ENCODE assay signal across 2 cellular contexts in genomic region chr16:70677499-70678120, GRCh38.
TF ChIP-seq lines count a peak whose summit lies in the region.

No MANE protein-coding gene starts in this region.

TF ChIP-seq in IMR-90, 13 proteins besides CTCF, POLR2A, EP300 and RAD21:
- TF ChIP-seq RCOR1 (IDR thresholded peaks at IDR 0.05; ENCODE audit: insufficient replicate concordance, low read length) (no peak), FOS (IDR thresholded peaks at IDR 0.05; ENCODE audit: low read depth, low read length) (no peak), RFX5 (IDR thresholded peaks at IDR 0.05; ENCODE audit: low read depth, low read length) (no peak)

TF ChIP-seq in HepG2, 621 proteins besides CTCF, POLR2A, EP300 and RAD21 (continues in another document):
- TF ChIP-seq ZBTB26 (CRISPR knock-in tag; IDR thresholded peaks at IDR 0.05; ENCODE audit: borderline replicate concordance) (no peak), ZGPAT (CRISPR knock-in tag; IDR thresholded peaks at IDR 0.05) (no peak), ZBTB40 (IDR thresholded peaks at IDR 0.05) (no peak), ZBTB40 (CRISPR knock-in tag; IDR thresholded peaks at IDR 0.05) (no peak), AGO2 (optimal IDR thresholded peaks at IDR 0.05; ENCODE audit: low read depth, low read length) (peak; percentile 91), KDM5B (CRISPR knock-in tag; IDR thresholded peaks at IDR 0.05; ENCODE audit: borderline replicate concordance) (0 out of 2 replicates have a peak, but pooled peaks have one; percentile 23), MED8 (CRISPR knock-in tag; IDR thresholded peaks at IDR 0.05; ENCODE audit: insufficient replicate concordance) (peak; percentile 19), ZFY (CRISPR knock-in tag; IDR thresholded peaks at IDR 0.05) (no peak), ATF7 (IDR thresholded peaks at IDR 0.05) (no peak), ATF7 (CRISPR knock-in tag; IDR thresholded peaks at IDR 0.05) (peak; percentile 30; the same call in 1 of the 2 replicates), HOXA3 (CRISPR knock-in tag; IDR thresholded peaks at IDR 0.05) (no peak), POLR2AphosphoS5 (IDR thresholded peaks at IDR 0.05; ENCODE audit: low read depth, low read length) (0 out of 2 replicates have a peak, but pooled peaks have one; percentile 6), PLSCR1 (CRISPR knock-in tag; IDR thresholded peaks at IDR 0.05; ENCODE audit: borderline replicate concordance) (no peak), RBAK (CRISPR knock-in tag; IDR thresholded peaks at IDR 0.05) (no peak), RBFOX2 (IDR thresholded peaks at IDR 0.05; ENCODE audit: low read depth, low read length) (peak; percentile 59), ARID4A (CRISPR knock-in tag; IDR thresholded peaks at IDR 0.05; ENCODE audit: borderline replicate concordance) (0 out of 2 replicates have a peak, but pooled peaks have one; percentile 12), ZNF850 (CRISPR knock-in tag; conservative IDR thresholded peaks at IDR 0.05) (no peak)
- TF ChIP-seq, protein P1, sequence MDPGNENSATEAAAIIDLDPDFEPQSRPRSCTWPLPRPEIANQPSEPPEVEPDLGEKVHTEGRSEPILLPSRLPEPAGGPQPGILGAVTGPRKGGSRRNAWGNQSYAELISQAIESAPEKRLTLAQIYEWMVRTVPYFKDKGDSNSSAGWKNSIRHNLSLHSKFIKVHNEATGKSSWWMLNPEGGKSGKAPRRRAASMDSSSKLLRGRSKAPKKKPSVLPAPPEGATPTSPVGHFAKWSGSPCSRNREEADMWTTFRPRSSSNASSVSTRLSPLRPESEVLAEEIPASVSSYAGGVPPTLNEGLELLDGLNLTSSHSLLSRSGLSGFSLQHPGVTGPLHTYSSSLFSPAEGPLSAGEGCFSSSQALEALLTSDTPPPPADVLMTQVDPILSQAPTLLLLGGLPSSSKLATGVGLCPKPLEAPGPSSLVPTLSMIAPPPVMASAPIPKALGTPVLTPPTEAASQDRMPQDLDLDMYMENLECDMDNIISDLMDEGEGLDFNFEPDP (CRISPR knock-in tag; conservative IDR thresholded peaks at IDR 0.05): 0 out of 2 replicates have a peak, but pooled peaks have one; percentile 26
- TF ChIP-seq, protein P2, sequence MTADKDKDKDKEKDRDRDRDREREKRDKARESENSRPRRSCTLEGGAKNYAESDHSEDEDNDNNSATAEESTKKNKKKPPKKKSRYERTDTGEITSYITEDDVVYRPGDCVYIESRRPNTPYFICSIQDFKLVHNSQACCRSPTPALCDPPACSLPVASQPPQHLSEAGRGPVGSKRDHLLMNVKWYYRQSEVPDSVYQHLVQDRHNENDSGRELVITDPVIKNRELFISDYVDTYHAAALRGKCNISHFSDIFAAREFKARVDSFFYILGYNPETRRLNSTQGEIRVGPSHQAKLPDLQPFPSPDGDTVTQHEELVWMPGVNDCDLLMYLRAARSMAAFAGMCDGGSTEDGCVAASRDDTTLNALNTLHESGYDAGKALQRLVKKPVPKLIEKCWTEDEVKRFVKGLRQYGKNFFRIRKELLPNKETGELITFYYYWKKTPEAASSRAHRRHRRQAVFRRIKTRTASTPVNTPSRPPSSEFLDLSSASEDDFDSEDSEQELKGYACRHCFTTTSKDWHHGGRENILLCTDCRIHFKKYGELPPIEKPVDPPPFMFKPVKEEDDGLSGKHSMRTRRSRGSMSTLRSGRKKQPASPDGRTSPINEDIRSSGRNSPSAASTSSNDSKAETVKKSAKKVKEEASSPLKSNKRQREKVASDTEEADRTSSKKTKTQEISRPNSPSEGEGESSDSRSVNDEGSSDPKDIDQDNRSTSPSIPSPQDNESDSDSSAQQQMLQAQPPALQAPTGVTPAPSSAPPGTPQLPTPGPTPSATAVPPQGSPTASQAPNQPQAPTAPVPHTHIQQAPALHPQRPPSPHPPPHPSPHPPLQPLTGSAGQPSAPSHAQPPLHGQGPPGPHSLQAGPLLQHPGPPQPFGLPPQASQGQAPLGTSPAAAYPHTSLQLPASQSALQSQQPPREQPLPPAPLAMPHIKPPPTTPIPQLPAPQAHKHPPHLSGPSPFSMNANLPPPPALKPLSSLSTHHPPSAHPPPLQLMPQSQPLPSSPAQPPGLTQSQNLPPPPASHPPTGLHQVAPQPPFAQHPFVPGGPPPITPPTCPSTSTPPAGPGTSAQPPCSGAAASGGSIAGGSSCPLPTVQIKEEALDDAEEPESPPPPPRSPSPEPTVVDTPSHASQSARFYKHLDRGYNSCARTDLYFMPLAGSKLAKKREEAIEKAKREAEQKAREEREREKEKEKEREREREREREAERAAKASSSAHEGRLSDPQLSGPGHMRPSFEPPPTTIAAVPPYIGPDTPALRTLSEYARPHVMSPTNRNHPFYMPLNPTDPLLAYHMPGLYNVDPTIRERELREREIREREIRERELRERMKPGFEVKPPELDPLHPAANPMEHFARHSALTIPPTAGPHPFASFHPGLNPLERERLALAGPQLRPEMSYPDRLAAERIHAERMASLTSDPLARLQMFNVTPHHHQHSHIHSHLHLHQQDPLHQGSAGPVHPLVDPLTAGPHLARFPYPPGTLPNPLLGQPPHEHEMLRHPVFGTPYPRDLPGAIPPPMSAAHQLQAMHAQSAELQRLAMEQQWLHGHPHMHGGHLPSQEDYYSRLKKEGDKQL (CRISPR knock-in tag; IDR thresholded peaks at IDR 0.05; ENCODE audit: low read depth): no peak
